ENCODE assay signal across 15 cellular contexts in the genomic region with DNA sequence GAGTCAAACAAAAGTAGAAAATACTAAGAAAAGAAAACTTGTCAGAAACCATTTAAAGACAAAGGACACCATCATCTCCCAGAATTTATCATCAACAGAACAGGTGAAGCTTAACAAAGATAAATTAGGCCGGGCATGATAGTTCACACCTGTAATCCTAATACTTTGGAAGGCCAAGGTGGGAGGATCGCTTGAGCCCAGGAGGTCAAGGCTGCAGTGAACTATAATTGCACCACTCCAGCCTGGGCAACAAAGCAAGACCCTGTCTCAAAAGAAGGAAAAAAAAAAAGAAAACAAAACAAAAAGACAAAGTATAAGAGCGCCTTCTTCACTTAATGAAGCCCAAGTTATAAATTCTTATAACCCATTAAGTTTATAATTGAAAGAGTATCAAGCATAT. TPM values are rescaled to one million over a fixed set of nuclear protein-coding genes. Genes with fewer than 3 reads are reported as not detected.
DNase-seq lines count a peak whose midpoint lies in the region; ATAC-seq and TF ChIP-seq lines count a peak whose summit lies in the region.
"Had no signal": no experiment of that assay in that cellular context is flagged by ENCODE, and none has a peak within 500 bp of the region (broad histone marks: within the 10 kb centered on the region; RNA-seq: fewer than 3 reads in every experiment).

No MANE protein-coding gene starts in this region.

- no peaks in the 10 kb centered on the region for H3K27me3 Mint-ChIP-seq in activated T-cell treated with anti-CD3 and anti-CD28 coated beads, Interleukin-2, amount 50 U/mL, for 72 hours (ENCODE audit: low read depth)
- no peaks in the 10 kb centered on the region for H3K27me3 Mint-ChIP-seq in activated T-cell treated with anti-CD3 and anti-CD28 coated beads, Interleukin-2, amount 50 U/mL, for 4 hours (ENCODE audit: low read depth)
- no peaks in the 10 kb centered on the region for H3K27me3 Mint-ChIP-seq in WTC11 (ENCODE audit: low read depth)

- TF ChIP-seq CTCF in WTC11 (IDR thresholded peaks at IDR 0.05) (no peak), psoas muscle (IDR thresholded peaks at IDR 0.05) (no peak)

- no peaks in the 10 kb centered on the region for H3K36me3 Mint-ChIP-seq in activated T-cell treated with anti-CD3 and anti-CD28 coated beads, Interleukin-2, amount 50 U/mL, for 72 hours (ENCODE audit: insufficient read depth in 2 of 2)
- peaks cover 20% of the 10 kb centered on the region for H3K36me3 Mint-ChIP-seq in activated T-cell treated with anti-CD3 and anti-CD28 coated beads, Interleukin-2, amount 50 U/mL, for 4 hours (ENCODE audit: insufficient read depth)
- H3K36me3 Mint-ChIP-seq in WTC11, result peaks cover 4% of the 10 kb centered on the region

- CTCF ChIA-PET in WTC11 (lab: Charles Lee), result interaction anchor here (2.4 kb wide), 1 partner anchor 57 kb away, joined by 11 read pairs; no protein-coding TSS in a partner anchor

- POLR2A ChIA-PET in WTC11 (lab: Charles Lee), result no interaction called here

- H3K4me1 Mint-ChIP-seq in activated T-cell treated with anti-CD3 and anti-CD28 coated beads, Interleukin-2, amount 50 U/mL, for 72 hours (ENCODE audit: low read depth), result peaks cover 3% of the 10 kb centered on the region
- peaks cover 1% of the 10 kb centered on the region for H3K4me1 Mint-ChIP-seq in activated T-cell treated with anti-CD3 and anti-CD28 coated beads, Interleukin-2, amount 50 U/mL, for 4 hours (ENCODE audit: low read depth)
- peaks cover 64% of the 10 kb centered on the region for H3K4me1 Mint-ChIP-seq in WTC11
- H3K4me1 Mint-ChIP-seq: CD14-positive monocyte had no signal

- 72 to 93% (median 74%) methylated on average over 3 of the region's 3 CpGs for WGBS in psoas muscle, 3 donors

- no peaks in the 10 kb centered on the region for H3K9me3 Mint-ChIP-seq in activated T-cell treated with anti-CD3 and anti-CD28 coated beads, Interleukin-2, amount 50 U/mL, for 72 hours
- H3K9me3 Mint-ChIP-seq in activated T-cell treated with anti-CD3 and anti-CD28 coated beads, Interleukin-2, amount 50 U/mL, for 4 hours, result no peaks in the 10 kb centered on the region
- H3K9me3 Mint-ChIP-seq in WTC11, result no peaks in the 10 kb centered on the region
- H3K9me3 Mint-ChIP-seq: CD14-positive monocyte; CD8-positive, alpha-beta T cell had no signal

- no peak for ATAC-seq in activated T-cell treated with anti-CD3 and anti-CD28 coated beads, Interleukin-2, amount 50 U/mL, for 72 hours (replicated peaks in 1 of 2)
- no peak for ATAC-seq in activated T-cell treated with anti-CD3 and anti-CD28 coated beads, Interleukin-2, amount 50 U/mL, for 4 hours
- ATAC-seq in WTC11 (no peak), psoas muscle (no peak), GM21619 (IDR thresholded peaks at IDR 0.05; ENCODE audit: unreplicated experiment) (no peak)
- ATAC-seq: CD8-positive, alpha-beta T cell; HCT116 had no signal

- 0 out of 2 replicates have a peak overlapping the region, but pooled peaks have one; percentile 3 for H3K4me3 ChIP-seq in iPS-20b (ENCODE audit: low read length)
- no peak overlapping the region for H3K4me3 ChIP-seq in psoas muscle

- H3K4me3 Mint-ChIP-seq in activated T-cell treated with anti-CD3 and anti-CD28 coated beads, Interleukin-2, amount 50 U/mL, for 72 hours, result no peak overlapping the region
- H3K4me3 Mint-ChIP-seq in activated T-cell treated with anti-CD3 and anti-CD28 coated beads, Interleukin-2, amount 50 U/mL, for 4 hours, result no peak overlapping the region
- H3K4me3 Mint-ChIP-seq in WTC11, result no peak overlapping the region
- H3K4me3 Mint-ChIP-seq: CD14-positive monocyte; CD8-positive, alpha-beta T cell had no signal

- no peak for DNase-seq in activated T-cell treated with anti-CD3 and anti-CD28 coated beads, Interleukin-2, amount 50 U/mL, for 72 hours
- DNase-seq in activated T-cell treated with anti-CD3 and anti-CD28 coated beads, Interleukin-2, amount 50 U/mL, for 4 hours, result no peak
- DNase-seq in WTC11 (ENCODE audit: low spot score) (no peak), psoas muscle (no peak), NCI-H1930 (lab: John Stamatoyannopoulos, UW) (no peak)
- DNase-seq in activated CD4-positive, alpha-beta T cell treated with anti-CD3 and anti-CD28 coated beads, Interleukin-2, amount 50 U/mL, for 1 hour, result no peak
- DNase-seq: CD8-positive, alpha-beta T cell; COR-L47; DMS53; GF-D8 had no signal

- H3K9me3 ChIP-seq in iPS-20b (ENCODE audit: insufficient read depth, low read depth, low read length), result no peaks in the 10 kb centered on the region
- no peaks in the 10 kb centered on the region for H3K9me3 ChIP-seq in psoas muscle

- H3K27ac ChIP-seq in iPS-20b (ENCODE audit: low read length) (no peak overlapping the region), psoas muscle (peak overlapping the region; percentile 0)
- H3K27ac ChIP-seq: 22Rv1 had no signal

- intact Hi-C loops in psoas muscle (cut with DNase I), result no loop called here

- H3K4me1 ChIP-seq in iPS-20b (ENCODE audit: insufficient read depth, low read length) (peaks cover 33% of the 10 kb centered on the region), psoas muscle (peaks cover 23% of the 10 kb centered on the region)

- H3K27me3 ChIP-seq in iPS-20b (ENCODE audit: insufficient read depth, low read length) (no peaks in the 10 kb centered on the region), psoas muscle (ENCODE audit: insufficient read depth in 3 of 3, low read length in 2 of 3) (no peaks in the 10 kb centered on the region)

- H3K36me3 ChIP-seq in iPS-20b (ENCODE audit: insufficient read depth, low read depth, low read length) (no peaks in the 10 kb centered on the region), psoas muscle (ENCODE audit: insufficient read depth in 1 of 2, low read depth in 1 of 2) (no peaks in the 10 kb centered on the region)

- peak overlapping the region; percentile 67 for H3K27ac Mint-ChIP-seq in activated T-cell treated with anti-CD3 and anti-CD28 coated beads, Interleukin-2, amount 50 U/mL, for 72 hours
- no peak overlapping the region for H3K27ac Mint-ChIP-seq in WTC11
- H3K27ac Mint-ChIP-seq: CD8-positive, alpha-beta T cell had no signal

- no peak overlapping the region for H3K9ac ChIP-seq in iPS-20b (ENCODE audit: low read depth, low read length)

TF ChIP-seq in WTC11, 78 proteins besides CTCF, POLR2A, EP300 and RAD21:
- TF ChIP-seq, protein P1, sequence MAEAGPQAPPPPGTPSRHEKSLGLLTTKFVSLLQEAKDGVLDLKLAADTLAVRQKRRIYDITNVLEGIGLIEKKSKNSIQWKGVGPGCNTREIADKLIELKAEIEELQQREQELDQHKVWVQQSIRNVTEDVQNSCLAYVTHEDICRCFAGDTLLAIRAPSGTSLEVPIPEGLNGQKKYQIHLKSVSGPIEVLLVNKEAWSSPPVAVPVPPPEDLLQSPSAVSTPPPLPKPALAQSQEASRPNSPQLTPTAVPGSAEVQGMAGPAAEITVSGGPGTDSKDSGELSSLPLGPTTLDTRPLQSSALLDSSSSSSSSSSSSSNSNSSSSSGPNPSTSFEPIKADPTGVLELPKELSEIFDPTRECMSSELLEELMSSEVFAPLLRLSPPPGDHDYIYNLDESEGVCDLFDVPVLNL (CRISPR knock-in tag; IDR thresholded peaks at IDR 0.05; ENCODE audit: borderline replicate concordance, low read depth), result no peak
- TF ChIP-seq ZNF416 (CRISPR knock-in tag; IDR thresholded peaks at IDR 0.05) (no peak), OVOL2 (CRISPR knock-in tag; IDR thresholded peaks at IDR 0.05; ENCODE audit: borderline replicate concordance) (no peak), ZNF121 (CRISPR knock-in tag; IDR thresholded peaks at IDR 0.05) (peak; percentile 89), ZNF232 (CRISPR knock-in tag; IDR thresholded peaks at IDR 0.05) (no peak)

RNA-seq across cellular contexts. Expression of a gene that starts 25.6 kb away (rescaled TPM):
- total RNA-seq in activated T-cell treated with anti-CD3 and anti-CD28 coated beads, Interleukin-2, amount 50 U/mL, for 72 hours, result 100 to 1,000 TPM in 1 of 2 donors, 10 to 100 TPM in 1; 98.7 to 105 TPM
- 10 to 100 TPM; 40.5 to 53.4 (median 47.8) TPM for total RNA-seq in activated T-cell treated with anti-CD3 and anti-CD28 coated beads, Interleukin-2, amount 50 U/mL, for 4 hours
- 122 to 161 TPM (median 124 TPM) in 3 replicates for total RNA-seq in WTC11 (2021)
- total RNA-seq in psoas muscle, result 100 to 1,000 TPM in 2 of 4 donors, 10 to 100 TPM in 2; 56.7 to 308 (median 165) TPM
- polyA plus RNA-seq in psoas muscle, result 100 to 1,000 TPM in 1 of 3 donors, 10 to 100 TPM in 2; 38.8 to 130 (median 49.8) TPM
